ENCODE assay signal across 8 cellular contexts in the genomic region with DNA sequence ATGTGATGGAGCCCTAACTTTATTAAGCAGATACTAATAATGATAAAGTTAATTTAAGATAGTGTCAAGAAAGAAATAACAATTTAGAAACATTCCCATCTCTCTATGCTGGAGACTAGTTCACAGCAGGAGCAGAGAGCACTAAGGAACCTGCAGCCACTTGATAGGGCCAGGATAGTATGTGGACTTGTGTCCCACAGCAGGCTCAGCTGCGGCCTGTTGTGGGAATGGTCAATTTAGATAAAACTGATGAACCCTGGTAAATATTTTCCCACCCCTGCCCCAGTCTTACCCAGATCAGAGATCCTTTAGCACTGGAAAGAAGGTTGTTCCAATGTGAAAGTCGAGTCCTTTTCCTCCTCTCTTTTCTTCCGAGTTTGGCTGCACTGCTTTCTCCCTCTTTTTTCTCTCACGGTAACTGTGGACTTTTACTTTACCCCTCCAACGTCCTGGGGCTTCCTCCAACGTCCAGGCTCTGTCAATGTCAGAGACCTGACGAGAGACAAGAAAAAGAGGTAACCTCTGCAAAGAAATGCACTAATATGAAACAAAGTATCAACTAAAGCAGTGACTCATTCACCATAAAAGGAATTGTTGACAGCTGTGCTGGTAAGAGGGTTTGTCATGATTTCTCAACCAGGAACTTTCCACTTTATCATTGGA.
A peak's percentile ranks its signal among the peaks of the same experiment; 100 is the strongest.
DNase-seq lines count a peak whose midpoint lies in the region; ATAC-seq, FAIRE-seq and TF ChIP-seq lines count a peak whose summit lies in the region.

A gene with protein sequence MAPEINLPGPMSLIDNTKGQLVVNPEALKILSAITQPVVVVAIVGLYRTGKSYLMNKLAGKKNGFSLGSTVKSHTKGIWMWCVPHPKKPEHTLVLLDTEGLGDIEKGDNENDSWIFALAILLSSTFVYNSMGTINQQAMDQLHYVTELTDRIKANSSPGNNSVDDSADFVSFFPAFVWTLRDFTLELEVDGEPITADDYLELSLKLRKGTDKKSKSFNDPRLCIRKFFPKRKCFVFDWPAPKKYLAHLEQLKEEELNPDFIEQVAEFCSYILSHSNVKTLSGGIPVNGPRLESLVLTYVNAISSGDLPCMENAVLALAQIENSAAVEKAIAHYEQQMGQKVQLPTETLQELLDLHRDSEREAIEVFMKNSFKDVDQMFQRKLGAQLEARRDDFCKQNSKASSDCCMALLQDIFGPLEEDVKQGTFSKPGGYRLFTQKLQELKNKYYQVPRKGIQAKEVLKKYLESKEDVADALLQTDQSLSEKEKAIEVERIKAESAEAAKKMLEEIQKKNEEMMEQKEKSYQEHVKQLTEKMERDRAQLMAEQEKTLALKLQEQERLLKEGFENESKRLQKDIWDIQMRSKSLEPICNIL (minus strand): TSS at position 544 of the 663 bp plus-strand sequence. CDS start 4,148 bp downstream, outside the sequence.

- peaks cover 10% of the 10 kb centered on the region for H3K36me3 Mint-ChIP-seq in stimulated activated memory B cell treated with anti-CD40 and anti-IgM and Interleukin-4, amounts not matched to agents 10 μg/mL and 1 μg/mL and 100 μg/mL, for 72 hours

- no peaks in the 10 kb centered on the region for H3K9me3 Mint-ChIP-seq in stimulated activated memory B cell treated with anti-CD40 and anti-IgM and Interleukin-4, amounts not matched to agents 10 μg/mL and 1 μg/mL and 100 μg/mL, for 72 hours

- peaks cover 59% of the 10 kb centered on the region for H3K4me1 Mint-ChIP-seq in stimulated activated memory B cell treated with anti-CD40 and anti-IgM and Interleukin-4, amounts not matched to agents 10 μg/mL and 1 μg/mL and 100 μg/mL, for 72 hours

- peak within 1 kb of the TSS; percentile 86 for H3K27ac Mint-ChIP-seq in stimulated activated memory B cell treated with anti-CD40 and anti-IgM and Interleukin-4, amounts not matched to agents 10 μg/mL and 1 μg/mL and 100 μg/mL, for 72 hours

- peak within 1 kb of the TSS; percentile 91 for H3K4me3 Mint-ChIP-seq in stimulated activated memory B cell treated with anti-CD40 and anti-IgM and Interleukin-4, amounts not matched to agents 10 μg/mL and 1 μg/mL and 100 μg/mL, for 72 hours

- H3K27me3 Mint-ChIP-seq in stimulated activated memory B cell treated with anti-CD40 and anti-IgM and Interleukin-4, amounts not matched to agents 10 μg/mL and 1 μg/mL and 100 μg/mL, for 72 hours = no peaks in the 10 kb centered on the region

- H3K4me3 ChIP-seq in astrocyte of the spinal cord (ENCODE audit: low read depth, low read length) = peak within 1 kb of the TSS; percentile 23

- in situ Hi-C loops in astrocyte of the spinal cord (cut with HindIII; ENCODE audit: low sequenced_read_pairs) = no loop called here

- peak; percentile 68 for ATAC-seq in HG02884 (IDR thresholded peaks at IDR 0.05; ENCODE audit: unreplicated experiment)
- peak; percentile 83 for ATAC-seq in stimulated activated memory B cell treated with anti-CD40 and anti-IgM and Interleukin-4, amounts not matched to agents 10 μg/mL and 1 μg/mL and 100 μg/mL, for 72 hours

- DNase-seq in stimulated activated naive CD4-positive, alpha-beta T cell (lab: John Stamatoyannopoulos, UW) = peak in 4 of 6 experiments; percentile 3 to 40 (median 22)
- no peak for DNase-seq in stimulated activated naive CD4-positive, alpha-beta T cell treated with Interleukin-2 at 50 U/mL for 16 hours (lab: John Stamatoyannopoulos, UW)
- peak; percentile 93 for DNase-seq in OCI-M1 (lab: John Stamatoyannopoulos, UW)
- peak; percentile 74 for DNase-seq in astrocyte of the spinal cord (ENCODE audit: low read depth, low spot score)
- DNase-seq in DMS114 treated with DMSO at 0.1 percent for 48 hours (lab: John Stamatoyannopoulos, UW; ENCODE audit: unreplicated experiment) = no peak

- FAIRE-seq in islet of Langerhans (lab: Jason Lieb, UNC) = peak; percentile 91

- TF ChIP-seq CTCF in astrocyte of the spinal cord (IDR thresholded peaks at IDR 0.05; ENCODE audit: low read depth, low read length) = no peak

Comparison
In these comparisons a context has a peak if more than half of its experiments do, and no peak if none do; other contexts are left out.
1. DNase-seq: peak in stimulated activated naive CD4-positive, alpha-beta T cell (4 of 6), OCI-M1 (single experiment) and astrocyte of the spinal cord (single experiment); none in stimulated activated naive CD4-positive, alpha-beta T cell treated with Interleukin-2 at 50 U/mL for 16 hours (single experiment) and DMS114 treated with DMSO at 0.1 percent for 48 hours (single experiment).